In genomic region chr5:154757647-154758406, GRCh38 we compare ENCODE assay signal across 8 cellular contexts. TPM values are rescaled to one million over a fixed set of nuclear protein-coding genes. Genes with fewer than 3 reads are reported as not detected.
DNase-seq lines count a peak whose midpoint lies in the region; ATAC-seq and TF ChIP-seq lines count a peak whose summit lies in the region.

No MANE protein-coding gene starts in this region.

- H3K4me1 Mint-ChIP-seq in natural killer cell treated with Interleukin-12 subunit alpha and Interleukin-12 subunit beta and Interleukin-15 and Interleukin-18, amount 100 ng/mL, for 72 hours (ENCODE audit: low read depth in 2 of 2): peaks cover 45 to 63% of the 10 kb centered on the region in 2 donors

- peak overlapping the region; percentile 82 to 94 for H3K27ac Mint-ChIP-seq in natural killer cell treated with Interleukin-12 subunit alpha and Interleukin-12 subunit beta and Interleukin-15 and Interleukin-18, amount 100 ng/mL, for 72 hours

- peak overlapping the region; percentile 96 for H3K4me3 Mint-ChIP-seq in natural killer cell treated with Interleukin-12 subunit alpha and Interleukin-12 subunit beta and Interleukin-15 and Interleukin-18, amount 100 ng/mL, for 72 hours

- WGBS in heart right ventricle, 2 donors: 19% methylated on average over 5 of the region's 5 CpGs
- WGBS in ectodermal cell, 2 experiments: 6 to 7% methylated on average over 5 of the region's 5 CpGs
- WGBS in upper lobe of left lung, 2 donors: 22 to 29% methylated on average over 5 of the region's 5 CpGs

- H3K27me3 ChIP-seq in heart right ventricle: no peaks in the 10 kb centered on the region
- no peaks in the 10 kb centered on the region for H3K27me3 ChIP-seq in ectodermal cell (ENCODE audit: control insufficient read depth, insufficient read depth, low read length, poor library complexity, severe bottlenecking)
- no peaks in the 10 kb centered on the region for H3K27me3 ChIP-seq in upper lobe of left lung

- H3K4me1 ChIP-seq in heart right ventricle (peaks cover 14 to 75% (median 68%) of the 10 kb centered on the region in 9 donors), ectodermal cell (ENCODE audit: control insufficient read depth, insufficient read depth, low read length) (peaks cover 36% of the 10 kb centered on the region), upper lobe of left lung (peaks cover 45 to 75% (median 51%) of the 10 kb centered on the region in 4 donors)

- no peak for TF ChIP-seq EP300 in upper lobe of left lung (IDR thresholded peaks at IDR 0.05)

- intact Hi-C loops in heart right ventricle (cut with DNase I) (loop anchor here in 5 of 10 donors (5.0 to 10.0 kb wide), 7 partner anchors 34 to 103 kb away; partner anchors contain the start of gene CNOT8 (in 5 of the 5)), Right ventricle myocardium superior (cut with DNase I) (loop anchor here (5.0 kb wide), 1 partner anchor 54 kb away; no protein-coding TSS in a partner anchor)

- peaks cover 4% of the 10 kb centered on the region for H3K36me3 Mint-ChIP-seq in natural killer cell treated with Interleukin-12 subunit alpha and Interleukin-12 subunit beta and Interleukin-15 and Interleukin-18, amount 100 ng/mL, for 72 hours

- DNase-seq in heart right ventricle (no peak), Right ventricle myocardium superior (no peak), T-helper 22 cell (ENCODE audit: low read depth) (peak; percentile 49), upper lobe of left lung (peak in 1 of 2 donors; percentile 34), HuH-7.5 (ENCODE audit: low spot score) (no peak), GDM1 (lab: John Stamatoyannopoulos, UW) (no peak)
- no peak for DNase-seq in natural killer cell treated with Interleukin-12 subunit alpha and Interleukin-12 subunit beta and Interleukin-15 and Interleukin-18, amount 100 ng/mL, for 72 hours (ENCODE audit: low spot score)

- no peaks in the 10 kb centered on the region for H3K27me3 Mint-ChIP-seq in natural killer cell treated with Interleukin-12 subunit alpha and Interleukin-12 subunit beta and Interleukin-15 and Interleukin-18, amount 100 ng/mL, for 72 hours

- H3K9me3 ChIP-seq in heart right ventricle (no peaks in the 10 kb centered on the region), ectodermal cell (ENCODE audit: control insufficient read depth, low read length) (no peaks in the 10 kb centered on the region), upper lobe of left lung (no peaks in the 10 kb centered on the region)

- no peaks in the 10 kb centered on the region for H3K9me3 Mint-ChIP-seq in natural killer cell treated with Interleukin-12 subunit alpha and Interleukin-12 subunit beta and Interleukin-15 and Interleukin-18, amount 100 ng/mL, for 72 hours

- TF ChIP-seq CTCF in heart right ventricle (IDR thresholded peaks at IDR 0.05) (no peak), upper lobe of left lung (IDR thresholded peaks at IDR 0.05) (no peak)

- peak overlapping the region; percentile 50 to 99 (median 97) for H3K4me3 ChIP-seq in heart right ventricle
- peak overlapping the region; percentile 86 for H3K4me3 ChIP-seq in ectodermal cell (ENCODE audit: insufficient read depth, low read depth, low read length)
- peak overlapping the region; percentile 99 to 100 (median 100) for H3K4me3 ChIP-seq in upper lobe of left lung

- no peak for TF ChIP-seq POLR2A in upper lobe of left lung (IDR thresholded peaks at IDR 0.05)

- peak overlapping the region in 9 of 10 donors; percentile 96 to 99 (median 98) for H3K27ac ChIP-seq in heart right ventricle
- no peak overlapping the region for H3K27ac ChIP-seq in ectodermal cell (ENCODE audit: insufficient read depth, low read depth, low read length, poor library complexity, severe bottlenecking)
- H3K27ac ChIP-seq in upper lobe of left lung: peak overlapping the region; percentile 95 to 99 (median 96)

- ATAC-seq in heart right ventricle: no peak
- no peak for ATAC-seq in Right ventricle myocardium superior (ENCODE audit: poor library complexity)
- no peak for ATAC-seq in natural killer cell treated with Interleukin-12 subunit alpha and Interleukin-12 subunit beta and Interleukin-15 and Interleukin-18, amount 100 ng/mL, for 72 hours
- no peak for ATAC-seq in upper lobe of left lung (ENCODE audit: low FRiP score in 2 of 2)

- H3K36me3 ChIP-seq in heart right ventricle (no peaks in the 10 kb centered on the region), ectodermal cell (ENCODE audit: control insufficient read depth, insufficient read depth, low read length) (no peaks in the 10 kb centered on the region), upper lobe of left lung (no peaks in the 10 kb centered on the region)

RNA-seq across cellular contexts. Expression of gene LARP1, which starts 2.6 kb away (rescaled TPM):
- total RNA-seq in heart right ventricle (100 to 1,000 TPM; 138 to 197 (median 170) TPM), Right ventricle myocardium superior (151 TPM), upper lobe of left lung (100 to 1,000 TPM; 107 to 154 (median 129) TPM)
- polyA plus RNA-seq in heart right ventricle: 10 to 100 TPM; 26.4 to 30.4 TPM
- polyA plus RNA-seq in ectodermal cell (2013, experiment 1 of 4): 130 TPM
- polyA plus RNA-seq in ectodermal cell (2013, experiment 2 of 4): 142 TPM
- 83.0 TPM for polyA plus RNA-seq in ectodermal cell (2013, experiment 3 of 4)
- polyA plus RNA-seq in ectodermal cell (2013, experiment 4 of 4): 97.1 TPM
- total RNA-seq in natural killer cell treated with Interleukin-12 subunit alpha and Interleukin-12 subunit beta and Interleukin-15 and Interleukin-18, amount 100 ng/mL, for 72 hours: 100 to 1,000 TPM; 193 to 369 TPM
